In the genomic region with DNA sequence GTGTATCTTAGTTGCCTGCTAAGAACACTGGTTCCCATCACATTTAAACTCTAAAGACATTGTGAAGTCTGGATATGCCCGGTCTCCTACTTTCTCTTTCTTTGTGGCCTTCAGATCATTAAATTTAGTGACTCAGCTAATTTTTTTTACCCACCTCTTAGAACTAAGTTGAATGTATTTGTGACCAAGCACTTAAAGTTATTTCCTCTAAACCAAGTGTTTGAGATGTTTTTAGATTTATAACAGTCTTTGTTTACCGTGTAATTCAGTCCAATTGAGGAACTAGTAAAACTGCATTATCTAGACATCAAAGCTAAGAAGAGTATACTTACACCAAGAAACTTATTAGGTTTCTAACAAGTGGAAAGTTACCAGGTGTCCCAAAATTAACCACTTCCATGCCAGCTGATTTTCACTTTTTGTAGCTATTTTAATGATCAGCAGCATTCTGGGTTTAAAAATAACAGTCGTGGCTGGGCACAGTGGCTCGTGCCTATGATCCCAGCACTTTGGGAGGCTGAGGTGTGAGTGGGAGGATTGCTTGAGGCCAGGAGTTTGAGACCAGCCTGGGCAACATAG, we compare ENCODE assay signal across 9 cellular contexts. TPM values are rescaled to one million over a fixed set of nuclear protein-coding genes. Genes with fewer than 3 reads are reported as not detected.
A peak's percentile ranks its signal among the peaks of the same experiment; 100 is the strongest.
DNase-seq lines count a peak whose midpoint lies in the region; ATAC-seq and TF ChIP-seq lines count a peak whose summit lies in the region.
"Had no signal": no experiment of that assay in that cellular context is flagged by ENCODE, and none has a peak within 500 bp of the region (broad histone marks: within the 10 kb centered on the region; RNA-seq: fewer than 3 reads in every experiment).

No MANE protein-coding gene starts in this region.

- H3K4me3 Mint-ChIP-seq in T-cell = no peak overlapping the region
- H3K4me3 Mint-ChIP-seq in type B pancreatic cell = peak overlapping the region; percentile 15
- H3K4me3 Mint-ChIP-seq in glutamatergic neuron (ENCODE audit: unreplicated experiment) = no peak overlapping the region

- 25 to 48% (median 42%) methylated on average over 4 of the region's 4 CpGs for WGBS in heart left ventricle, 4 donors

- no peaks in the 10 kb centered on the region for H3K9me3 ChIP-seq in heart left ventricle
- H3K9me3 ChIP-seq in Peyer's patch = no peaks in the 10 kb centered on the region

- H3K4me1 ChIP-seq in heart left ventricle (peaks cover 0 to 69% (median 22%) of the 10 kb centered on the region in 12 donors), Peyer's patch (peaks cover 0 to 25% (median 6%) of the 10 kb centered on the region in 4 donors)

- TF ChIP-seq POLR2A in heart left ventricle (IDR thresholded peaks at IDR 0.05) (no peak), Peyer's patch (IDR thresholded peaks at IDR 0.05) (no peak)

- H3K4me1 Mint-ChIP-seq in T-cell (peaks cover 47 to 71% (median 65%) of the 10 kb centered on the region in 3 donors), type B pancreatic cell (ENCODE audit: unreplicated experiment) (peaks cover 31% of the 10 kb centered on the region), glutamatergic neuron (ENCODE audit: low read depth, unreplicated experiment) (peaks cover 33% of the 10 kb centered on the region)

- H3K27me3 ChIP-seq in heart left ventricle (no peaks in the 10 kb centered on the region), Peyer's patch (no peaks in the 10 kb centered on the region)

- H3K4me3 ChIP-seq in heart left ventricle (peak overlapping the region in 1 of 12 donors; percentile 8), Peyer's patch (no peak overlapping the region)

- ATAC-seq in heart left ventricle (no peak), left cardiac atrium (no peak), T-cell (replicated peaks in 1 of 4) (peak in 1 of 4 experiments; percentile 39), HG03565 (IDR thresholded peaks at IDR 0.05; ENCODE audit: unreplicated experiment) (no peak)

- H3K9me3 Mint-ChIP-seq in T-cell (no peaks in the 10 kb centered on the region), type B pancreatic cell (no peaks in the 10 kb centered on the region), glutamatergic neuron (ENCODE audit: unreplicated experiment) (peaks cover 2% of the 10 kb centered on the region)

- no peak for TF ChIP-seq CTCF in heart left ventricle (IDR thresholded peaks at IDR 0.05)
- TF ChIP-seq CTCF in type B pancreatic cell (conservative IDR thresholded peaks at IDR 0.05) = no peak
- TF ChIP-seq CTCF in Peyer's patch (IDR thresholded peaks at IDR 0.05) = no peak
- no peak for TF ChIP-seq CTCF in glutamatergic neuron (IDR thresholded peaks at IDR 0.05; ENCODE audit: partially characterized antibody, unreplicated experiment)

- H3K36me3 ChIP-seq in heart left ventricle = peaks cover 0 to 7% (median 5%) of the 10 kb centered on the region in 9 donors
- peaks cover 0 to 7% (median 0%) of the 10 kb centered on the region in 3 donors for H3K36me3 ChIP-seq in Peyer's patch

- POLR2A ChIA-PET in T-cell (lab: Charles Lee) = no interaction called here

- H3K36me3 Mint-ChIP-seq in T-cell (peaks cover 14% of the 10 kb centered on the region), type B pancreatic cell (peaks cover 15% of the 10 kb centered on the region), glutamatergic neuron (ENCODE audit: unreplicated experiment) (no peaks in the 10 kb centered on the region)

- no peaks in the 10 kb centered on the region for H3K27me3 Mint-ChIP-seq in T-cell
- no peaks in the 10 kb centered on the region for H3K27me3 Mint-ChIP-seq in type B pancreatic cell
- peaks cover 2% of the 10 kb centered on the region for H3K27me3 Mint-ChIP-seq in glutamatergic neuron (ENCODE audit: unreplicated experiment)

- peak overlapping the region in 10 of 12 donors; percentile 22 to 78 (median 44) for H3K27ac ChIP-seq in heart left ventricle
- H3K27ac ChIP-seq in Peyer's patch = no peak overlapping the region

- DNase-seq in heart left ventricle (no peak), left cardiac atrium (no peak), T-cell (no peak), iris pigment epithelial cell (ENCODE audit: low read depth) (peak; percentile 53), type B pancreatic cell (ENCODE audit: extremely low spot score, unreplicated experiment) (no peak), Peyer's patch (no peak), glutamatergic neuron (no peak)
- DNase-seq: H7 had no signal

- CTCF ChIA-PET in T-cell (lab: Charles Lee) = interaction anchor here in 1 of 2 donors (0.5 to 1.8 kb wide), 2 partner anchors 99 to 101 kb away, joined by 4 read pairs; no protein-coding TSS in a partner anchor

- H3K27ac Mint-ChIP-seq in T-cell (peak overlapping the region; percentile 17 to 37), type B pancreatic cell (peak overlapping the region; percentile 58), glutamatergic neuron (ENCODE audit: unreplicated experiment) (no peak overlapping the region)

- intact Hi-C loops in heart left ventricle (cut with DNase I) (loop anchor here in 1 of 10 donors (10.0 kb wide), 1 partner anchor 49 kb away; a partner anchor contains a TSS), left cardiac atrium (cut with DNase I) (no loop called here)

RNA-seq across cellular contexts. Expression of a gene that starts 53.1 kb away (rescaled TPM):
- total RNA-seq in heart left ventricle (10 to 100 TPM; 59.5 to 91.0 (median 77.2) TPM), left cardiac atrium (10 to 100 TPM; 68.2 to 68.5 TPM), T-cell (10 to 100 TPM; 28.7 to 48.1 (median 37.7) TPM), type B pancreatic cell (ENCODE audit: low replicate concordance) (54.1 and 72.3 TPM in 2 replicates), Peyer's patch (100 to 1,000 TPM in 1 of 4 donors, 10 to 100 TPM in 3; 41.3 to 100 (median 85.4) TPM), glutamatergic neuron (ENCODE audit: unreplicated experiment) (127 TPM)
- 10 to 100 TPM; 34.8 to 68.1 TPM for polyA plus RNA-seq in heart left ventricle

Comparison
In these comparisons a context has a peak if more than half of its experiments do, and no peak if none do; other contexts are left out.
1. H3K27ac ChIP-seq: peak in heart left ventricle (10 of 12); none in Peyer's patch (0 of 4).